ENCODE assay signal across 28 cellular contexts in genomic region chr7:251005-251404, GRCh38. TPM values are rescaled to one million over a fixed set of nuclear protein-coding genes. Genes with fewer than 3 reads are reported as not detected.
A peak's percentile ranks its signal among the peaks of the same experiment; 100 is the strongest.
DNase-seq lines count a peak whose midpoint lies in the region; ATAC-seq, FAIRE-seq and TF ChIP-seq lines count a peak whose summit lies in the region.
"Had no signal": no experiment of that assay in that cellular context is flagged by ENCODE, and none has a peak within 500 bp of the region (broad histone marks: within the 10 kb centered on the region; RNA-seq: fewer than 3 reads in every experiment).

No MANE protein-coding gene starts in this region.

- H3K27me3 ChIP-seq in right cardiac atrium (ENCODE audit: control insufficient read depth, insufficient read depth) (no peaks in the 10 kb centered on the region), IMR-90 (ENCODE audit: control insufficient read depth, insufficient read depth, low read length) (no peaks in the 10 kb centered on the region), HepG2 (ENCODE audit: control insufficient read depth in 1 of 2, insufficient read depth in 2 of 2, low read length in 2 of 2) (no peaks in the 10 kb centered on the region), esophagus squamous epithelium (no peaks in the 10 kb centered on the region)
- H3K27me3 ChIP-seq: BE2C; BLaER1 treated with 17β-estradiol and CSF1 and Interleukin-3, amounts not matched to agents 10 nM and 100 nM had no signal

- ATAC-seq in right cardiac atrium (no peak), IMR-90 (ENCODE audit: low read depth) (0 out of 2 replicates have a peak, but pooled peaks have one; percentile 18), HepG2 (peak; percentile 14; the same call in 1 of the 3 replicates)
- ATAC-seq in stimulated activated effector memory CD8-positive, alpha-beta T cell treated with anti-CD3 and anti-CD28 coated beads, Interleukin-12 subunit alpha, Interleukin-12 subunit beta, amount 100 ng/mL, for 72 hours = peak; percentile 46
- ATAC-seq: A549, GM12878 had no signal

- no peak overlapping the region for H3K56ac ChIP-seq in IMR-90 (ENCODE audit: extremely low read depth, insufficient read depth, low read length)

- no TSS peak for BruUV-seq in IMR-90 (replicated peaks; lab: Mats Ljungman, UMichigan)
- no TSS peak for BruUV-seq in HepG2 (replicated peaks; lab: Mats Ljungman, UMichigan)

- no peak overlapping the region for H3K27ac Mint-ChIP-seq in stimulated activated effector memory CD8-positive, alpha-beta T cell treated with anti-CD3 and anti-CD28 coated beads, Interleukin-12 subunit alpha, Interleukin-12 subunit beta, amount 100 ng/mL, for 72 hours
- H3K27ac Mint-ChIP-seq: CD4-positive, alpha-beta T cell; CD8-positive, alpha-beta memory T cell had no signal

- CTCF ChIA-PET in IMR-90 (lab: Yijun Ruan, JAX) (no interaction called here), HepG2 (lab: Yijun Ruan, JAX; ENCODE audit: low intra/inter-chr PET ratio, low total read pairs) (no interaction called here)

- H2AK9ac ChIP-seq in IMR-90 (replicated peaks; ENCODE audit: low read depth, low read length, poor library complexity) = no peak overlapping the region

- no peaks in the 10 kb centered on the region for H3K4me1 ChIP-seq in right cardiac atrium (ENCODE audit: control insufficient read depth, insufficient read depth, low read length)
- H3K4me1 ChIP-seq in IMR-90 (ENCODE audit: control insufficient read depth, insufficient read depth, low read length) = no peaks in the 10 kb centered on the region
- H3K4me1 ChIP-seq in HepG2 (ENCODE audit: insufficient read depth, low read length) = no peaks in the 10 kb centered on the region
- no peaks in the 10 kb centered on the region for H3K4me1 ChIP-seq in esophagus squamous epithelium
- H3K4me1 ChIP-seq: A549; BE2C; BLaER1 treated with 17β-estradiol and CSF1 and Interleukin-3, amounts not matched to agents 10 nM and 100 nM had no signal

- no peak for TF ChIP-seq EP300 in HepG2 (IDR thresholded peaks at IDR 0.05; ENCODE audit: low read depth in 2 of 2, low read length in 2 of 2)
- no peak for TF ChIP-seq EP300 in HepG2 (CRISPR knock-in tag; IDR thresholded peaks at IDR 0.05; ENCODE audit: borderline replicate concordance)

- no peak overlapping the region for H4K5ac ChIP-seq in IMR-90 (ENCODE audit: low read depth, low read length)

- H3K9me1 ChIP-seq in IMR-90 (ENCODE audit: insufficient read depth, low read length) = no peaks in the 10 kb centered on the region

- intact Hi-C loops in right cardiac atrium (cut with DNase I) = no loop called here
- intact Hi-C loops in cardiac septum (cut with DNase I) = no loop called here
- intact Hi-C loops in IMR-90 (cut with micrococcal nuclease) = no loop called here
- intact Hi-C loops in HepG2 (cut with micrococcal nuclease; ENCODE audit: unreplicated experiment) = no loop called here
- intact Hi-C loops in esophagus squamous epithelium (cut with DNase I) = no loop called here

- no peak overlapping the region for H3K4ac ChIP-seq in IMR-90 (ENCODE audit: low read depth, low read length)

- H2AFZ ChIP-seq in IMR-90 (replicated peaks; ENCODE audit: low read length, poor library complexity) (peak overlapping the region; percentile 43), HepG2 (ENCODE audit: low read length) (no peak overlapping the region)
- H2AFZ ChIP-seq: GM23248 had no signal

- peaks cover 0 to 4% of the 10 kb centered on the region in 2 experiments; a peak in 2 of 4 replicates for H3K79me1 ChIP-seq in IMR-90 (ENCODE audit: low read depth in 1 of 2, low read length in 2 of 2)

- TF ChIP-seq POLR2A in IMR-90 (IDR thresholded peaks at IDR 0.05; ENCODE audit: low read depth, low read length) = no peak
- TF ChIP-seq POLR2A in HepG2 (IDR thresholded peaks at IDR 0.05; ENCODE audit: insufficient read depth in 1 of 2, low read depth in 2 of 2, low read length in 2 of 2) = no peak
- no peak for TF ChIP-seq POLR2A in esophagus squamous epithelium (IDR thresholded peaks at IDR 0.05)

- H4K20me1 ChIP-seq in IMR-90 (ENCODE audit: insufficient read depth, low read length) (no peaks in the 10 kb centered on the region; the same call in 1 of the 2 replicates), HepG2 (ENCODE audit: insufficient read depth, low read length) (no peaks in the 10 kb centered on the region)

- in situ Hi-C loops in IMR-90 (cut with MboI; ENCODE audit: low sequenced_read_pairs) (no loop called here), HepG2 (cut with HindIII; ENCODE audit: extremely low pct_ligation_motif_present, low pct_unique_long_range_greater_than_20kb) (no loop called here)

- no peaks in the 10 kb centered on the region for H3K9me3 Mint-ChIP-seq in stimulated activated effector memory CD8-positive, alpha-beta T cell treated with anti-CD3 and anti-CD28 coated beads, Interleukin-12 subunit alpha, Interleukin-12 subunit beta, amount 100 ng/mL, for 72 hours
- H3K9me3 Mint-ChIP-seq: CD4-positive, alpha-beta T cell; CD8-positive, alpha-beta memory T cell had no signal

- H3K23ac ChIP-seq in IMR-90 (ENCODE audit: low read depth, low read length) = no peak overlapping the region

- no peak overlapping the region for H3K4me3 Mint-ChIP-seq in stimulated activated effector memory CD8-positive, alpha-beta T cell treated with anti-CD3 and anti-CD28 coated beads, Interleukin-12 subunit alpha, Interleukin-12 subunit beta, amount 100 ng/mL, for 72 hours
- H3K4me3 Mint-ChIP-seq: CD14-positive monocyte; CD4-positive, alpha-beta T cell; CD8-positive, alpha-beta memory T cell had no signal

- H3K79me2 ChIP-seq in HepG2 (ENCODE audit: insufficient read depth, low read length) = no peaks in the 10 kb centered on the region

- H3K36me3 Mint-ChIP-seq in stimulated activated effector memory CD8-positive, alpha-beta T cell treated with anti-CD3 and anti-CD28 coated beads, Interleukin-12 subunit alpha, Interleukin-12 subunit beta, amount 100 ng/mL, for 72 hours = peaks cover 6% of the 10 kb centered on the region
- H3K36me3 Mint-ChIP-seq: CD8-positive, alpha-beta memory T cell had no signal

- H3K4me1 Mint-ChIP-seq in stimulated activated effector memory CD8-positive, alpha-beta T cell treated with anti-CD3 and anti-CD28 coated beads, Interleukin-12 subunit alpha, Interleukin-12 subunit beta, amount 100 ng/mL, for 72 hours = no peaks in the 10 kb centered on the region
- H3K4me1 Mint-ChIP-seq: CD14-positive monocyte; CD8-positive, alpha-beta memory T cell had no signal

- no peak overlapping the region for H2AK5ac ChIP-seq in IMR-90 (ENCODE audit: low read depth, low read length)

- H3K4me2 ChIP-seq in IMR-90 (ENCODE audit: low read depth, low read length) (no peak overlapping the region), HepG2 (ENCODE audit: low read depth, low read length) (no peak overlapping the region)
- H3K4me2 ChIP-seq: A549; BLaER1 treated with 17β-estradiol and CSF1 and Interleukin-3, amounts not matched to agents 10 nM and 100 nM had no signal

- no peak for FAIRE-seq in HepG2 (lab: Jason Lieb, UNC)
- FAIRE-seq: A549, D721Med, GM12878, GM19239, H1 had no signal

- H3K4me3 ChIP-seq in right cardiac atrium (ENCODE audit: low read length) (no peak overlapping the region), IMR-90 (ENCODE audit: insufficient read depth, low read depth, low read length) (no peak overlapping the region), HepG2 (replicated peaks in 1 of 3; ENCODE audit: insufficient read depth in 1 of 3, low read depth in 2 of 3, low read length in 3 of 3) (no peak overlapping the region), esophagus squamous epithelium (no peak overlapping the region)
- H3K4me3 ChIP-seq: A549; BLaER1 treated with 17β-estradiol and CSF1 and Interleukin-3, amounts not matched to agents 10 nM and 100 nM; GM12878; GM23248 had no signal

- H4K91ac ChIP-seq in IMR-90 (ENCODE audit: insufficient read depth, low read depth, low read length) = no peak overlapping the region

- 97% methylated on average over 20 of the region's 20 CpGs for WGBS in right cardiac atrium
- WGBS in IMR-90 (ENCODE audit: extremely low coverage in 2 of 2, insufficient read length in 1 of 2), 2 experiments = 100% methylated on average over 6 of the region's 20 CpGs; no CpG with 5 or more reads in 1 of the 2 experiments
- 98% methylated on average over 20 of the region's 20 CpGs for WGBS in HepG2 (ENCODE audit: low lambda C conversion rate)
- WGBS in esophagus squamous epithelium, 2 donors = 100% methylated on average over 1 to 3 of the region's 20 CpGs

- TF ChIP-seq CTCF in IMR-90 (conservative IDR thresholded peaks at IDR 0.05; ENCODE audit: low read depth, low read length) (no peak), HepG2 (CRISPR knock-in tag; IDR thresholded peaks at IDR 0.05) (no peak), esophagus squamous epithelium (IDR thresholded peaks at IDR 0.05) (no peak)

- H3K27ac ChIP-seq in right cardiac atrium (ENCODE audit: low read length) (no peak overlapping the region), IMR-90 (ENCODE audit: insufficient read depth, low read length) (no peak overlapping the region), HepG2 (ENCODE audit: extremely low read length, insufficient read depth, low read length) (no peak overlapping the region), esophagus squamous epithelium (no peak overlapping the region)
- H3K27ac ChIP-seq: A549; BLaER1 treated with 17β-estradiol and CSF1 and Interleukin-3, amounts not matched to agents 10 nM and 100 nM; GM23248 had no signal

- no peak overlapping the region for H3K18ac ChIP-seq in IMR-90 (ENCODE audit: low read depth, low read length)

- TF ChIP-seq RAD21 in IMR-90 (IDR thresholded peaks at IDR 0.05; ENCODE audit: low read length) (no peak), HepG2 (CRISPR knock-in tag; IDR thresholded peaks at IDR 0.05) (no peak)

- H3K14ac ChIP-seq in IMR-90 (replicated peaks; ENCODE audit: low read depth, low read length) = no peak overlapping the region

- H2BK20ac ChIP-seq in IMR-90 (ENCODE audit: low read depth, low read length) = no peak overlapping the region

- H3K9ac ChIP-seq in IMR-90 (ENCODE audit: low read depth, low read length) = no peak overlapping the region
- H3K9ac ChIP-seq in HepG2 (ENCODE audit: insufficient read depth, low read depth, low read length) = no peak overlapping the region
- H3K9ac ChIP-seq: BLaER1 treated with 17β-estradiol and CSF1 and Interleukin-3, amounts not matched to agents 10 nM and 100 nM; GM23248 had no signal

- H2BK120ac ChIP-seq in IMR-90 (ENCODE audit: low read depth, low read length) = no peak overlapping the region

- POLR2A ChIA-PET in IMR-90 (lab: Charles Lee; ENCODE audit: unreplicated experiment) (no interaction called here), HepG2 (lab: Yijun Ruan, JAX) (no interaction called here)

- H3K36me3 ChIP-seq in IMR-90 (ENCODE audit: control insufficient read depth, insufficient read depth, low read length) (peaks cover 96% of the 10 kb centered on the region), HepG2 (replicated peaks in 1 of 2; ENCODE audit: control insufficient read depth in 1 of 2, insufficient read depth in 2 of 2, low read length in 2 of 2) (peaks cover 15 to 50% of the 10 kb centered on the region in 2 experiments; a peak in 4 of 5 replicates), esophagus squamous epithelium (peaks cover 0 to 96% (median 12%) of the 10 kb centered on the region in 3 donors)
- H3K36me3 ChIP-seq: BE2C had no signal

- H2BK5ac ChIP-seq in IMR-90 (ENCODE audit: low read depth, low read length, poor library complexity, severe bottlenecking) = no peak overlapping the region

- H3K9me3 ChIP-seq in right cardiac atrium (ENCODE audit: control insufficient read depth, low read length) (no peaks in the 10 kb centered on the region), IMR-90 (ENCODE audit: control insufficient read depth, insufficient read depth, low read length) (no peaks in the 10 kb centered on the region), HepG2 (ENCODE audit: low read length) (no peaks in the 10 kb centered on the region), esophagus squamous epithelium (no peaks in the 10 kb centered on the region)
- H3K9me3 ChIP-seq: BE2C had no signal

- peak; percentile 4 to 19 (median 18) for DNase-seq in right cardiac atrium
- DNase-seq in cardiac septum (ENCODE audit: low spot score) = no peak
- DNase-seq in IMR-90 = no peak
- no peak for DNase-seq in HepG2 (ENCODE audit: low spot score)
- DNase-seq in stimulated activated effector memory CD8-positive, alpha-beta T cell treated with anti-CD3 and anti-CD28 coated beads, Interleukin-12 subunit alpha, Interleukin-12 subunit beta, amount 100 ng/mL, for 72 hours (ENCODE audit: low spot score in 2 of 2) = no peak
- no peak for DNase-seq in esophagus squamous epithelium (lab: John Stamatoyannopoulos, UW)
- no peak for DNase-seq in activated CD4-positive, alpha-beta T cell treated with anti-CD3 and anti-CD28 coated beads, Interleukin-2, amount 50 U/mL, for 4 hours
- no peak for DNase-seq in stimulated activated CD8-positive, alpha-beta memory T cell treated with anti-CD3 and anti-CD28 coated beads, Interleukin-4, amount 100 ng/mL, for 48 hours
- DNase-seq: 8988T; ACHN; AML-193; BE2C; CD4-positive, alpha-beta T cell; CD8-positive, alpha-beta memory T cell; DMS 273 treated with DMSO at 0.1 percent for 48 hours; DMS79; EL; GDM1; GM23248; H7; HCEC 1CT had no signal

- dilution Hi-C loops in IMR-90 (cut with HindIII; ENCODE audit: low sequenced_read_pairs, unreplicated experiment) = no loop called here

- H4K8ac ChIP-seq in IMR-90 (ENCODE audit: low read depth in 2 of 2, low read length in 2 of 2) = no peak overlapping the region

- no peak overlapping the region for H2BK15ac ChIP-seq in IMR-90 (ENCODE audit: low read depth, low read length)

RNA-seq across cellular contexts. Expression of gene FOXL3, which starts 39.0 kb away (rescaled TPM):
- not detected for total RNA-seq in right cardiac atrium
- polyA plus RNA-seq in right cardiac atrium = not detected
- total RNA-seq in cardiac septum = not detected
- total RNA-seq in IMR-90 (2012; rRNA removed) = not detected in 2 replicates
- polyA plus RNA-seq in IMR-90 (2012; rRNA removed) = not detected in 2 replicates
- not detected in 2 replicates for polyA plus RNA-seq in IMR-90 (2012; cell fraction: cytosol; rRNA removed)
- polyA plus RNA-seq in IMR-90 (2012; cell fraction: nucleus; rRNA removed; ENCODE audit: low replicate concordance) = not detected in 2 replicates
- not detected in 2 replicates for total RNA-seq in HepG2 (2016; rRNA removed; fragmentation: Illumina TruSeq; extraction: Trizol)
- total RNA-seq in HepG2 (2016; cell fraction: cytosol; rRNA removed; fragmentation: Illumina TruSeq; extraction: Trizol; ENCODE audit: low read depth) = not detected in 2 replicates
- total RNA-seq in HepG2 (2016; cell fraction: insoluble cytoplasmic fraction; rRNA removed; fragmentation: Illumina TruSeq; extraction: Trizol) = not detected in 2 replicates
- not detected in 2 replicates for total RNA-seq in HepG2 (2016; cell fraction: membrane; rRNA removed; fragmentation: Illumina TruSeq; extraction: Trizol)
- not detected in 2 replicates for total RNA-seq in HepG2 (2016; cell fraction: nucleus; rRNA removed; fragmentation: Illumina TruSeq; extraction: Trizol)
- polyA plus RNA-seq in HepG2 (2011; rRNA removed) = not detected in 2 replicates
- polyA plus RNA-seq in HepG2 (2011; cell fraction: cytosol; rRNA removed) = not detected in 2 replicates
- not detected in 2 replicates for polyA plus RNA-seq in HepG2 (2011; cell fraction: nucleus; rRNA removed)
- not detected in 2 replicates for polyA plus RNA-seq in HepG2 (2012)
- not detected in 2 replicates for polyA plus RNA-seq in HepG2 (2016; cell fraction: cytosol; fragmentation: Illumina TruSeq; extraction: Trizol; ENCODE audit: low read depth)
- not detected in 2 replicates for polyA plus RNA-seq in HepG2 (2016; cell fraction: insoluble cytoplasmic fraction; fragmentation: Illumina TruSeq; extraction: Trizol; ENCODE audit: low read depth)
- polyA plus RNA-seq in HepG2 (2016; cell fraction: membrane; fragmentation: Illumina TruSeq; extraction: Trizol; ENCODE audit: low read depth) = not detected in 2 replicates
- not detected in 2 replicates for polyA plus RNA-seq in HepG2 (2016; cell fraction: nucleus; fragmentation: Illumina TruSeq; extraction: Trizol; ENCODE audit: insufficient read depth, low read depth)
- polyA minus RNA-seq in HepG2 (2011; rRNA and poly(A)+ RNA removed; ENCODE audit: low replicate concordance) = not detected in 2 replicates
- polyA minus RNA-seq in HepG2 (2011; cell fraction: cytosol; rRNA and poly(A)+ RNA removed) = not detected in 2 replicates
- not detected in 2 replicates for polyA minus RNA-seq in HepG2 (2011; cell fraction: nucleus; rRNA and poly(A)+ RNA removed)
- total RNA-seq in esophagus squamous epithelium = not detected
- total RNA-seq: CD4-positive, alpha-beta T cell; CD8-positive, alpha-beta memory T cell; GM12878; GM23248; H1; H7 had no signal
- polyA plus RNA-seq: A549; CD14-positive monocyte; CD8-positive, alpha-beta memory T cell; GM12878; GM23248; H1 had no signal

RNA-seq across cellular contexts. Expression of gene FAM20C, which starts 58.6 kb away (rescaled TPM):
- total RNA-seq in right cardiac atrium = 10 to 100 TPM; 25.3 to 46.3 (median 33.9) TPM
- 17.6 TPM for polyA plus RNA-seq in right cardiac atrium
- 30.2 TPM for total RNA-seq in cardiac septum
- total RNA-seq in IMR-90 (2012; rRNA removed) = 7.7 and 8.9 TPM in 2 replicates
- 36.6 and 38.2 TPM in 2 replicates for polyA plus RNA-seq in IMR-90 (2012; rRNA removed)
- 36.5 and 56.4 TPM in 2 replicates for polyA plus RNA-seq in IMR-90 (2012; cell fraction: cytosol; rRNA removed)
- polyA plus RNA-seq in IMR-90 (2012; cell fraction: nucleus; rRNA removed; ENCODE audit: low replicate concordance) = 38.9 and 55.0 TPM in 2 replicates
- total RNA-seq in HepG2 (2016; rRNA removed; fragmentation: Illumina TruSeq; extraction: Trizol) = 14.5 and 19.9 TPM in 2 replicates
- 4.8 and 5.5 TPM in 2 replicates for total RNA-seq in HepG2 (2016; cell fraction: cytosol; rRNA removed; fragmentation: Illumina TruSeq; extraction: Trizol; ENCODE audit: low read depth)
- 12.0 and 18.5 TPM in 2 replicates for total RNA-seq in HepG2 (2016; cell fraction: insoluble cytoplasmic fraction; rRNA removed; fragmentation: Illumina TruSeq; extraction: Trizol)
- 11.5 and 11.6 TPM in 2 replicates for total RNA-seq in HepG2 (2016; cell fraction: membrane; rRNA removed; fragmentation: Illumina TruSeq; extraction: Trizol)
- total RNA-seq in HepG2 (2016; cell fraction: nucleus; rRNA removed; fragmentation: Illumina TruSeq; extraction: Trizol) = 20.5 and 24.2 TPM in 2 replicates
- 11.9 and 15.3 TPM in 2 replicates for polyA plus RNA-seq in HepG2 (2011; rRNA removed)
- polyA plus RNA-seq in HepG2 (2011; cell fraction: cytosol; rRNA removed) = 13.7 and 17.5 TPM in 2 replicates
- 24.6 and 26.4 TPM in 2 replicates for polyA plus RNA-seq in HepG2 (2011; cell fraction: nucleus; rRNA removed)
- 15.4 and 23.9 TPM in 2 replicates for polyA plus RNA-seq in HepG2 (2012)
- 2.8 and 3.2 TPM in 2 replicates for polyA plus RNA-seq in HepG2 (2016; cell fraction: cytosol; fragmentation: Illumina TruSeq; extraction: Trizol; ENCODE audit: low read depth)
- polyA plus RNA-seq in HepG2 (2016; cell fraction: insoluble cytoplasmic fraction; fragmentation: Illumina TruSeq; extraction: Trizol; ENCODE audit: low read depth) = 18.9 and 20.0 TPM in 2 replicates
- 10.0 and 10.7 TPM in 2 replicates for polyA plus RNA-seq in HepG2 (2016; cell fraction: membrane; fragmentation: Illumina TruSeq; extraction: Trizol; ENCODE audit: low read depth)
- polyA plus RNA-seq in HepG2 (2016; cell fraction: nucleus; fragmentation: Illumina TruSeq; extraction: Trizol; ENCODE audit: insufficient read depth, low read depth) = 38.8 and 44.3 TPM in 2 replicates
- 8.9 and 24.8 TPM in 2 replicates for polyA minus RNA-seq in HepG2 (2011; rRNA and poly(A)+ RNA removed; ENCODE audit: low replicate concordance)
- 13.4 and 22.0 TPM in 2 replicates for polyA minus RNA-seq in HepG2 (2011; cell fraction: cytosol; rRNA and poly(A)+ RNA removed)
- 14.4 and 19.6 TPM in 2 replicates for polyA minus RNA-seq in HepG2 (2011; cell fraction: nucleus; rRNA and poly(A)+ RNA removed)
- 10 to 100 TPM in 3 of 4 donors, 1 to 10 TPM in 1; 8.5 to 16.0 (median 13.7) TPM for total RNA-seq in esophagus squamous epithelium
- polyA plus RNA-seq: CD8-positive, alpha-beta memory T cell; GM12878 had no signal

Comparison
In these comparisons a context has a peak if more than half of its experiments do, and no peak if none do; other contexts are left out.
1. DNase-seq: peak in right cardiac atrium (3 of 3); none in cardiac septum (single experiment), IMR-90 (single experiment), HepG2 (single experiment), stimulated activated effector memory CD8-positive, alpha-beta T cell treated with anti-CD3 and anti-CD28 coated beads, Interleukin-12 subunit alpha, Interleukin-12 subunit beta, amount 100 ng/mL, for 72 hours (0 of 2), esophagus squamous epithelium (single experiment), activated CD4-positive, alpha-beta T cell treated with anti-CD3 and anti-CD28 coated beads, Interleukin-2, amount 50 U/mL, for 4 hours (0 of 2) and stimulated activated CD8-positive, alpha-beta memory T cell treated with anti-CD3 and anti-CD28 coated beads, Interleukin-4, amount 100 ng/mL, for 48 hours (single experiment).
2. ATAC-seq: peak in IMR-90 (single experiment), HepG2 (single experiment) and stimulated activated effector memory CD8-positive, alpha-beta T cell treated with anti-CD3 and anti-CD28 coated beads, Interleukin-12 subunit alpha, Interleukin-12 subunit beta, amount 100 ng/mL, for 72 hours (single experiment); none in right cardiac atrium (0 of 2).